In the genomic region with DNA sequence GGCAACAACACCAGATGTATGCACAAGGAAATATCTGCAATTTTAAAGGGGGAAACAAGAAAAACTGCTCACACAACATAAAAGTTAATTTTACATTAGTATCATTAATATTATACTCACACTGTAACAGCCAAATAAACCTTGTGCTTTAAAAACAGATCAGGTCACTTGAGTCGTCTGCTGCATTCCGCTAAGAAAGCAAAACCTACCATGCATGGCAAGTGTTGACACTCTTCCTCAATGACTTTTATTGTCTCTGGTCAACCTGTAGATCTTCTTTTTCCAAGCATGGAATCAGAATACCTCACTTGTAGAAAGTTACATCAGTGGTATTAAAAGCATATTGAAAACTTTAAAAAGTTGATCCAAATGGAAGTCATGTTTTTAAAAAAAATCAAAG, we compare ENCODE assay signal across 2 cellular contexts.
TF ChIP-seq lines count a peak whose summit lies in the region.

No MANE protein-coding gene starts in this region.

TF ChIP-seq in IMR-90, 13 proteins besides CTCF, POLR2A, EP300 and RAD21:
- TF ChIP-seq MXI1 (IDR thresholded peaks at IDR 0.05; ENCODE audit: borderline replicate concordance, low read depth, low read length) (no peak), NFE2L2 (IDR thresholded peaks at IDR 0.05; ENCODE audit: low read depth, low read length) (no peak)

TF ChIP-seq in endothelial cell of umbilical vein, 7 proteins besides CTCF, POLR2A, EP300 and RAD21:
- no peak for TF ChIP-seq EZH2 (IDR thresholded peaks at IDR 0.05; ENCODE audit: borderline replicate concordance, low read depth, low read length, severe bottlenecking)
- no peak for TF ChIP-seq GATA2 (IDR thresholded peaks at IDR 0.05; ENCODE audit: insufficient read depth, insufficient read length, low read depth, low read length)
- TF ChIP-seq POLR2AphosphoS5 (IDR thresholded peaks at IDR 0.05; ENCODE audit: insufficient read depth, low read depth, low read length) = no peak
- no peak for TF ChIP-seq JUN (IDR thresholded peaks at IDR 0.05; ENCODE audit: borderline replicate concordance, insufficient read depth, insufficient read length, low read depth)
- TF ChIP-seq, protein P1, sequence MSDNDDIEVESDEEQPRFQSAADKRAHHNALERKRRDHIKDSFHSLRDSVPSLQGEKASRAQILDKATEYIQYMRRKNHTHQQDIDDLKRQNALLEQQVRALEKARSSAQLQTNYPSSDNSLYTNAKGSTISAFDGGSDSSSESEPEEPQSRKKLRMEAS (IDR thresholded peaks at IDR 0.05; ENCODE audit: insufficient read depth, insufficient read length) = no peak
- TF ChIP-seq MYC (IDR thresholded peaks at IDR 0.05; ENCODE audit: low read depth, low read length) = no peak
- TF ChIP-seq FOS (IDR thresholded peaks at IDR 0.05; ENCODE audit: borderline replicate concordance, insufficient read depth, low read length) = no peak
